Comparison of ENCODE assay signal across 15 cellular contexts in genomic region chr10:7340179-7340874, GRCh38.
DNase-seq lines count a peak whose midpoint lies in the region; ATAC-seq, FAIRE-seq and TF ChIP-seq lines count a peak whose summit lies in the region.
"Had no signal": no experiment of that assay in that cellular context is flagged by ENCODE, and none has a peak within 500 bp of the region (broad histone marks: within the 10 kb centered on the region; RNA-seq: fewer than 3 reads in every experiment).

No MANE protein-coding gene starts in this region.

- TF ChIP-seq POLR2A in right lobe of liver (IDR thresholded peaks at IDR 0.05) (no peak), HepG2 (IDR thresholded peaks at IDR 0.05; ENCODE audit: insufficient read depth in 1 of 2, low read depth in 2 of 2, low read length in 2 of 2) (no peak)

- no peak overlapping the region for H3K4me3 Mint-ChIP-seq in astrocyte (ENCODE audit: unreplicated experiment)
- H3K4me3 Mint-ChIP-seq: neural progenitor cell, type B pancreatic cell had no signal

- POLR2A ChIA-PET in HepG2 (lab: Yijun Ruan, JAX) (no interaction called here), A673 (lab: Charles Lee; ENCODE audit: low non-redundant PET) (interaction anchor here (0.6 kb wide), 1 partner anchor 858 kb away, joined by 3 read pairs; no protein-coding TSS in a partner anchor)

- TF ChIP-seq RAD21 in HepG2 (CRISPR knock-in tag; IDR thresholded peaks at IDR 0.05), result no peak

- H3K27me3 Mint-ChIP-seq in astrocyte (ENCODE audit: low read depth, unreplicated experiment), result no peaks in the 10 kb centered on the region

- H3K36me3 Mint-ChIP-seq in astrocyte (ENCODE audit: low read depth, unreplicated experiment), result no peaks in the 10 kb centered on the region

- no peaks in the 10 kb centered on the region for H3K36me3 ChIP-seq in right lobe of liver
- no peaks in the 10 kb centered on the region for H3K36me3 ChIP-seq in HepG2 (replicated peaks in 1 of 2; ENCODE audit: control insufficient read depth in 1 of 2, insufficient read depth in 2 of 2, low read length in 2 of 2)
- no peaks in the 10 kb centered on the region for H3K36me3 ChIP-seq in astrocyte (ENCODE audit: insufficient read depth, low read length)
- H3K36me3 ChIP-seq in left ventricle myocardium inferior, result peaks cover 6% of the 10 kb centered on the region
- H3K36me3 ChIP-seq in A673 (ENCODE audit: insufficient read depth, low read length, poor library complexity, severe bottlenecking), result no peaks in the 10 kb centered on the region
- H3K36me3 ChIP-seq: lower lobe of right lung, neural progenitor cell had no signal

- H3K4me2 ChIP-seq in HepG2 (ENCODE audit: low read depth, low read length) (no peak overlapping the region), astrocyte (ENCODE audit: low read length) (no peak overlapping the region)
- H3K4me2 ChIP-seq: neural progenitor cell had no signal

- H3K79me2 ChIP-seq in HepG2 (ENCODE audit: insufficient read depth, low read length), result no peaks in the 10 kb centered on the region
- H3K79me2 ChIP-seq in astrocyte (ENCODE audit: insufficient read depth, low read length), result no peaks in the 10 kb centered on the region

- FAIRE-seq in HepG2 (lab: Jason Lieb, UNC) (no peak), astrocyte (lab: Jason Lieb, UNC) (no peak)

- H3K27ac Mint-ChIP-seq in astrocyte (ENCODE audit: unreplicated experiment), result no peak overlapping the region
- H3K27ac Mint-ChIP-seq: neural progenitor cell, type B pancreatic cell had no signal

- no peak overlapping the region for H3K27ac ChIP-seq in right lobe of liver
- H3K27ac ChIP-seq in HepG2 (ENCODE audit: extremely low read length, insufficient read depth, low read length), result no peak overlapping the region
- no peak overlapping the region for H3K27ac ChIP-seq in astrocyte (ENCODE audit: low read depth, low read length)
- peak overlapping the region; percentile 77 for H3K27ac ChIP-seq in left ventricle myocardium inferior (replicated peaks)
- H3K27ac ChIP-seq in A673 (ENCODE audit: low read depth, low read length, poor library complexity, severe bottlenecking), result no peak overlapping the region
- H3K27ac ChIP-seq: lower lobe of right lung, neural progenitor cell had no signal

- no TSS peak for BruUV-seq in HepG2 (replicated peaks; lab: Mats Ljungman, UMichigan)
- no TSS peak for BruUV-seq in A673 (replicated peaks; lab: Mats Ljungman, UMichigan)

- no peak for DNase-seq in right lobe of liver
- DNase-seq in HepG2 (ENCODE audit: low spot score), result no peak
- peak; percentile 40 for DNase-seq in astrocyte (ENCODE audit: low read depth)
- peak; percentile 43 for DNase-seq in left ventricle myocardium inferior
- DNase-seq in KBM-7, result no peak
- DNase-seq in A673 (ENCODE audit: low spot score), result no peak
- DNase-seq: activated CD4-positive, alpha-beta T cell treated with anti-CD3 and anti-CD28 coated beads for 1 hour; AML-193; lower lobe of right lung; NCI-H82; stimulated activated CD4-positive, alpha-beta T cell treated with anti-CD3 and anti-CD28 coated beads, Interleukin-2, amount 100 ng/mL, for 24 hours had no signal

- intact Hi-C loops in right lobe of liver (cut with DNase I), result no loop called here
- intact Hi-C loops in HepG2 (cut with micrococcal nuclease; ENCODE audit: unreplicated experiment), result no loop called here
- intact Hi-C loops in left ventricle myocardium inferior (cut with micrococcal nuclease), result no loop called here
- intact Hi-C loops in A673 (cut with micrococcal nuclease; ENCODE audit: unreplicated experiment), result no loop called here

- TF ChIP-seq EP300 in HepG2 (IDR thresholded peaks at IDR 0.05; ENCODE audit: low read depth in 2 of 2, low read length in 2 of 2) (no peak), HepG2 (CRISPR knock-in tag; IDR thresholded peaks at IDR 0.05; ENCODE audit: borderline replicate concordance) (no peak)

- H3K9ac ChIP-seq in HepG2 (ENCODE audit: insufficient read depth, low read depth, low read length) (no peak overlapping the region), astrocyte (ENCODE audit: low read length) (no peak overlapping the region)
- H3K9ac ChIP-seq: neural progenitor cell had no signal

- in situ Hi-C loops in HepG2 (cut with HindIII; ENCODE audit: extremely low pct_ligation_motif_present, low pct_unique_long_range_greater_than_20kb), result no loop called here
- in situ Hi-C loops in KBM-7 (cut with MboI; ENCODE audit: low pct_unique_long_range_greater_than_20kb, low sequenced_read_pairs), result no loop called here

- no peaks in the 10 kb centered on the region for H4K20me1 ChIP-seq in HepG2 (ENCODE audit: insufficient read depth, low read length)
- H4K20me1 ChIP-seq in astrocyte (ENCODE audit: insufficient read depth, low read length), result no peaks in the 10 kb centered on the region

- H3K27me3 ChIP-seq in right lobe of liver (no peaks in the 10 kb centered on the region), HepG2 (ENCODE audit: control insufficient read depth in 1 of 2, insufficient read depth in 2 of 2, low read length in 2 of 2) (peaks cover 0 to 8% of the 10 kb centered on the region in 2 experiments; a peak in 2 of 5 replicates), astrocyte (ENCODE audit: insufficient read depth, low read length) (no peaks in the 10 kb centered on the region), left ventricle myocardium inferior (ENCODE audit: low read depth) (no peaks in the 10 kb centered on the region), A673 (replicated peaks; ENCODE audit: insufficient read depth, low read depth, low read length, poor library complexity) (peaks cover 4% of the 10 kb centered on the region)
- H3K27me3 ChIP-seq: neural progenitor cell had no signal

- CTCF ChIA-PET in HepG2 (lab: Yijun Ruan, JAX; ENCODE audit: low intra/inter-chr PET ratio, low total read pairs), result no interaction called here
- CTCF ChIA-PET in A673 (lab: Charles Lee), result interaction anchor here (0.6 kb wide), 1 partner anchor 39 kb away, joined by 3 read pairs; no protein-coding TSS in a partner anchor

- H2AFZ ChIP-seq in HepG2 (ENCODE audit: low read length) (no peak overlapping the region), astrocyte (ENCODE audit: low read depth, low read length) (no peak overlapping the region)
- H2AFZ ChIP-seq: neural progenitor cell had no signal

- H3K4me1 ChIP-seq in right lobe of liver (no peaks in the 10 kb centered on the region), HepG2 (ENCODE audit: insufficient read depth, low read length) (no peaks in the 10 kb centered on the region), astrocyte (ENCODE audit: insufficient read depth, low read length) (peaks cover 10% of the 10 kb centered on the region), left ventricle myocardium inferior (peaks cover 70% of the 10 kb centered on the region), A673 (ENCODE audit: insufficient read depth, low read length, poor library complexity, severe bottlenecking) (no peaks in the 10 kb centered on the region)
- H3K4me1 ChIP-seq: lower lobe of right lung had no signal

- peaks cover 11% of the 10 kb centered on the region for H3K4me1 Mint-ChIP-seq in astrocyte (ENCODE audit: low read depth, unreplicated experiment)
- H3K4me1 Mint-ChIP-seq: neural progenitor cell had no signal

- WGBS in right lobe of liver (ENCODE audit: insufficient coverage, low coverage, low lambda C conversion rate, missing lambda C conversion rate), result 49% methylated on average over 10 of the region's 10 CpGs
- WGBS in HepG2 (ENCODE audit: low lambda C conversion rate), result 25% methylated on average over 10 of the region's 10 CpGs

- peaks cover 9% of the 10 kb centered on the region for H3K9me3 Mint-ChIP-seq in astrocyte (ENCODE audit: unreplicated experiment)

- no peak for TF ChIP-seq CTCF in right lobe of liver (IDR thresholded peaks at IDR 0.05)
- TF ChIP-seq CTCF in HepG2 (CRISPR knock-in tag; IDR thresholded peaks at IDR 0.05), result no peak
- TF ChIP-seq CTCF in astrocyte (IDR thresholded peaks at IDR 0.05; ENCODE audit: insufficient read depth, low read depth, low read length), result no peak
- no peak for TF ChIP-seq CTCF in left ventricle myocardium inferior (IDR thresholded peaks at IDR 0.05; ENCODE audit: borderline replicate concordance)
- no peak for TF ChIP-seq CTCF in A673 (conservative IDR thresholded peaks at IDR 0.05; ENCODE audit: low read depth, low read length)

- H3K9me3 ChIP-seq in right lobe of liver, result no peaks in the 10 kb centered on the region
- H3K9me3 ChIP-seq in HepG2 (ENCODE audit: low read length), result no peaks in the 10 kb centered on the region
- H3K9me3 ChIP-seq in astrocyte (ENCODE audit: insufficient read depth, low read depth, low read length), result no peaks in the 10 kb centered on the region
- H3K9me3 ChIP-seq in left ventricle myocardium inferior (replicated peaks), result no peaks in the 10 kb centered on the region
- no peaks in the 10 kb centered on the region for H3K9me3 ChIP-seq in A673 (ENCODE audit: low read depth, low read length, poor library complexity, severe bottlenecking)
- H3K9me3 ChIP-seq: lower lobe of right lung had no signal

- no peak overlapping the region for H3K4me3 ChIP-seq in right lobe of liver
- no peak overlapping the region for H3K4me3 ChIP-seq in HepG2 (replicated peaks in 1 of 3; ENCODE audit: insufficient read depth in 1 of 3, low read depth in 2 of 3, low read length in 3 of 3)
- no peak overlapping the region for H3K4me3 ChIP-seq in astrocyte (ENCODE audit: insufficient read depth, low read depth, low read length)
- H3K4me3 ChIP-seq in left ventricle myocardium inferior, result no peak overlapping the region
- H3K4me3 ChIP-seq in A673 (ENCODE audit: low read depth, low read length, poor library complexity, severe bottlenecking), result no peak overlapping the region
- H3K4me3 ChIP-seq: lower lobe of right lung, neural progenitor cell had no signal

- ATAC-seq in right lobe of liver (peak; percentile 38 to 55 (median 41)), HepG2 (no peak), HG02623 (IDR thresholded peaks at IDR 0.05; ENCODE audit: unreplicated experiment) (no peak), GM18909 (IDR thresholded peaks at IDR 0.05; ENCODE audit: poor library complexity, unreplicated experiment) (no peak)
- ATAC-seq: lower lobe of right lung had no signal

TF ChIP-seq in HepG2, 621 proteins besides CTCF, POLR2A, EP300 and RAD21 (continues in another document):
- TF ChIP-seq CENPX (CRISPR knock-in tag; IDR thresholded peaks at IDR 0.05), result no peak
- no peak for TF ChIP-seq ZNF780A (CRISPR knock-in tag; IDR thresholded peaks at IDR 0.05)
- TF ChIP-seq ZNF33A (CRISPR knock-in tag; IDR thresholded peaks at IDR 0.05; ENCODE audit: borderline replicate concordance), result no peak
- TF ChIP-seq ZNF570 (CRISPR knock-in tag; IDR thresholded peaks at IDR 0.05; ENCODE audit: borderline replicate concordance), result no peak
- TF ChIP-seq ZNF792 (CRISPR knock-in tag; IDR thresholded peaks at IDR 0.05), result no peak
- no peak for TF ChIP-seq ZNF839 (CRISPR knock-in tag; IDR thresholded peaks at IDR 0.05; ENCODE audit: borderline replicate concordance)
- TF ChIP-seq KDM6A (CRISPR knock-in tag; IDR thresholded peaks at IDR 0.05; ENCODE audit: low read depth), result no peak

Comparison
In these comparisons a context has a peak if more than half of its experiments do, and no peak if none do; other contexts are left out.
1. ATAC-seq: peak in right lobe of liver (4 of 4); none in HepG2 (single experiment), HG02623 (single experiment) and GM18909 (single experiment).
2. DNase-seq: peak in astrocyte (single experiment) and left ventricle myocardium inferior (single experiment); none in right lobe of liver (0 of 3), HepG2 (single experiment), KBM-7 (single experiment) and A673 (single experiment).